Comparison of ENCODE assay signal across 1 cellular context in the genomic region with DNA sequence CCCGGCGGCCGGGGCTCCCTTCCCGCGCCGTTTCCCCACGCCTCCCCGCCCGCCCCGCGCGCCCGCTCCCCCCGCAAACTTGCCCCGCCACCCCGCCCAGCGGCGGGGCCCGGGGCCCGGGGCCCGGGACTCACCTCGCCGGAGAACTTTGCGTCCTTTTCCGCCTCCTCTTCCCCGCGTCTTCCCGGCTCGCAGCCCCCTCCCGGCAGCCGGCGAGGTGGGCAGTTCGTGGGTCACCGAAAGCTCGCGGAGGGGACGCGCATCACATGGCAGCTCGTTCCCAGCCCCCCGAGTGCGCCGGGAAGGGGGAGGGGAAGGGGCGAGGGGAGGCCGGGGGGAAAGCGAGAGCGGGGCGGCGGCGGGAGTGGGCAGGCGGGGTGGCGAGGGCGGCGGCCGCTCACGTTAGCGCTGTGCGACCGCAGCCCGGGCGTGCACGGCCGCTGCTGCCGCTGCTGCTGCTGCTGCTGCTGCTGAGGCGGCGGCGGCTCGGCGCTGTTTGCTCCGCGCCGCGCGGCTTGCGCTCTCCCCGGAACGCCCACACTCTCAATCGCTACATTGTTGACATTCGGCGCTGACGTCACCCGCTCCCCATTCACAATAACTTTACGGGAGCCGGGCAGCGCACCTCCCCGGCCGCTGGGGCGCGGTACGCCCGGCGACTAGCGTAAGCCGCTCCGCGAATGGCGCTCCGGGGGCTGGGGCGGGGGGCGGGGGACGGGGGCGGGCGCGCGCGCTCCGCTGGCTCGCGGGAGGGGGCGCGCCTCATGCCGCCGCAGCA.
TF ChIP-seq lines count a peak whose summit lies in the region.

A gene (minus strand): TSS at position 498 of the 778 bp plus-strand sequence. CDS start 287,999 bp downstream, outside the sequence.

TF ChIP-seq in IMR-90, 13 proteins besides CTCF, POLR2A, EP300 and RAD21:
- TF ChIP-seq SMC3 (IDR thresholded peaks at IDR 0.05; ENCODE audit: low read depth, low read length): 0 out of 2 replicates have a peak, but pooled peaks have one; percentile 8
- TF ChIP-seq MXI1 (IDR thresholded peaks at IDR 0.05; ENCODE audit: borderline replicate concordance, low read depth, low read length): 0 out of 2 replicates have a peak, but pooled peaks have one; percentile 70
- TF ChIP-seq RFX5 (IDR thresholded peaks at IDR 0.05; ENCODE audit: low read depth, low read length): no peak
- TF ChIP-seq CEBPB (IDR thresholded peaks at IDR 0.05; ENCODE audit: low read depth, low read length): 0 out of 2 replicates have a peak, but pooled peaks have one; percentile 5
- TF ChIP-seq BHLHE40 (IDR thresholded peaks at IDR 0.05; ENCODE audit: low read depth, low read length): 0 out of 2 replicates have a peak, but pooled peaks have one; percentile 54
